Comparison of ENCODE assay signal across 8 cellular contexts in genomic region chr1:212609701-212610574, GRCh38. TPM values are rescaled to one million over a fixed set of nuclear protein-coding genes. Genes with fewer than 3 reads are reported as not detected.
A peak's percentile ranks its signal among the peaks of the same experiment; 100 is the strongest.
DNase-seq lines count a peak whose midpoint lies in the region; ATAC-seq and TF ChIP-seq lines count a peak whose summit lies in the region.

No MANE protein-coding gene starts in this region.

- intact Hi-C loops in CD14-positive monocyte (cut with micrococcal nuclease): loop anchor here (2.0 to 10.0 kb wide), 3 partner anchors 55 to 125 kb away; no protein-coding TSS in a partner anchor
- intact Hi-C loops in left lung (cut with DNase I): loop anchor here in 1 of 2 donors (5.0 kb wide), 1 partner anchor 133 kb away; no protein-coding TSS in a partner anchor
- intact Hi-C loops in transverse colon (cut with DNase I; ENCODE audit: low total_unique reads): loop anchor here (2.0 to 10.0 kb wide), 2 partner anchors 51 to 135 kb away; no protein-coding TSS in a partner anchor

- in situ Hi-C loops in transverse colon (cut with MboI; ENCODE audit: low pct_ligation_motif_present in 1 of 4, low pct_unique_long_range_greater_than_20kb in 1 of 4, low sequenced_read_pairs in 3 of 4): no loop called here

- peaks cover 61% of the 10 kb centered on the region for H3K4me1 Mint-ChIP-seq in CD14-positive monocyte
- H3K4me1 Mint-ChIP-seq in activated naive CD8-positive, alpha-beta T cell treated with anti-CD3 and anti-CD28 coated beads, Interleukin-2, amount 10 ng/mL, durations not matched to agents 7 days and 5 days: peaks cover 43% of the 10 kb centered on the region

- H3K27ac ChIP-seq in HEK293 (ENCODE audit: extremely low read depth, low read depth, low read length) (peak overlapping the region; percentile 30; the same call in 1 of the 2 replicates), left lung (peak overlapping the region; percentile 93 to 98), transverse colon (peak overlapping the region; percentile 96 to 99 (median 98))

- H3K36me3 ChIP-seq in HEK293 (ENCODE audit: control insufficient read depth in 2 of 2, insufficient read depth in 1 of 2, low read length in 2 of 2) (peaks cover 0 to 8% of the 10 kb centered on the region in 2 experiments; a peak in 1 of 3 replicates), left lung (peaks cover 0 to under 1% of the 10 kb centered on the region in 2 donors), transverse colon (no peaks in the 10 kb centered on the region)

- TF ChIP-seq EP300 in transverse colon (IDR thresholded peaks at IDR 0.05; ENCODE audit: low read depth): no peak

- POLR2A ChIA-PET in HEK293 (lab: Yijun Ruan, JAX): interaction anchor here (0.7 to 3.3 kb wide), 14 partner anchors 8 to 130 kb away, joined by 3 to 79 read pairs (median 12); no protein-coding TSS in a partner anchor
- POLR2A ChIA-PET in activated naive CD8-positive, alpha-beta T cell treated with anti-CD3 and anti-CD28 coated beads, Interleukin-2, amount 10 ng/mL, durations not matched to agents 7 days and 5 days (lab: Charles Lee): interaction anchor here (0.6 to 2.9 kb wide), 7 partner anchors 8 to 325 kb away, joined by 3 to 27 read pairs (median 6); no protein-coding TSS in a partner anchor

- H3K4me3 ChIP-seq in HEK293 (ENCODE audit: low read depth, low read length) (peak overlapping the region; percentile 82), left lung (peak overlapping the region; percentile 51 to 71), transverse colon (peak overlapping the region; percentile 61 to 87 (median 77))

- peak overlapping the region; percentile 95 to 97 for H3K4me3 Mint-ChIP-seq in CD14-positive monocyte
- H3K4me3 Mint-ChIP-seq in activated naive CD8-positive, alpha-beta T cell treated with anti-CD3 and anti-CD28 coated beads, Interleukin-2, amount 10 ng/mL, durations not matched to agents 7 days and 5 days: peak overlapping the region; percentile 87

- TF ChIP-seq POLR2A in transverse colon (IDR thresholded peaks at IDR 0.05): no peak

- H3K36me3 Mint-ChIP-seq in CD14-positive monocyte: peaks cover 17 to 34% of the 10 kb centered on the region in 2 donors
- H3K36me3 Mint-ChIP-seq in activated naive CD8-positive, alpha-beta T cell treated with anti-CD3 and anti-CD28 coated beads, Interleukin-2, amount 10 ng/mL, durations not matched to agents 7 days and 5 days: peaks cover 5% of the 10 kb centered on the region

- H3K27me3 ChIP-seq in left lung (peaks cover 12 to 60% of the 10 kb centered on the region in 2 donors), transverse colon (peaks cover 30% of the 10 kb centered on the region)

- H3K9me3 Mint-ChIP-seq in CD14-positive monocyte: peaks cover 0 to 25% (median 10%) of the 10 kb centered on the region in 7 donors
- no peaks in the 10 kb centered on the region for H3K9me3 Mint-ChIP-seq in activated naive CD8-positive, alpha-beta T cell treated with anti-CD3 and anti-CD28 coated beads, Interleukin-2, amount 10 ng/mL, durations not matched to agents 7 days and 5 days

- WGBS in transverse colon (ENCODE audit: low coverage in 1 of 2), 2 donors: 35 to 69% methylated on average over 5 to 14 of the region's 20 CpGs

- no peak for TF ChIP-seq CTCF in CD14-positive monocyte (IDR thresholded peaks at IDR 0.05)
- no peak for TF ChIP-seq CTCF in HEK293 (tag by site-specific recombination; IDR thresholded peaks at IDR 0.05)
- TF ChIP-seq CTCF in left lung (IDR thresholded peaks at IDR 0.05): no peak
- TF ChIP-seq CTCF in transverse colon (IDR thresholded peaks at IDR 0.05): no peak

- no peak for DNase-seq in CD14-positive monocyte (ENCODE audit: low spot score)
- no peak for DNase-seq in activated naive CD8-positive, alpha-beta T cell treated with anti-CD3 and anti-CD28 coated beads, Interleukin-2, amount 10 ng/mL, durations not matched to agents 7 days and 5 days
- DNase-seq in left lung: no peak
- DNase-seq in transverse colon: no peak
- no peak for DNase-seq in NCI-H2081 treated with DMSO at 0.1 percent for 48 hours (lab: John Stamatoyannopoulos, UW)
- DNase-seq in mesenteric fat pad (ENCODE audit: low spot score): no peak

- CTCF ChIA-PET in HEK293 (lab: Yijun Ruan, JAX): interaction anchor here (0.6 to 2.0 kb wide), 6 partner anchors 26 to 386 kb away, joined by 3 to 5 read pairs (median 4); no protein-coding TSS in a partner anchor

- no peaks in the 10 kb centered on the region for H3K9me3 ChIP-seq in HEK293 (ENCODE audit: control insufficient read depth, insufficient read depth, low read depth, low read length)
- no peaks in the 10 kb centered on the region for H3K9me3 ChIP-seq in left lung
- H3K9me3 ChIP-seq in transverse colon: no peaks in the 10 kb centered on the region

- H3K27ac Mint-ChIP-seq in CD14-positive monocyte: peak overlapping the region; percentile 14 to 98 (median 74)
- peak overlapping the region; percentile 61 for H3K27ac Mint-ChIP-seq in activated naive CD8-positive, alpha-beta T cell treated with anti-CD3 and anti-CD28 coated beads, Interleukin-2, amount 10 ng/mL, durations not matched to agents 7 days and 5 days

- H3K27me3 Mint-ChIP-seq in CD14-positive monocyte (ENCODE audit: low read depth in 3 of 3): peaks cover 57 to 68% (median 68%) of the 10 kb centered on the region in 3 donors
- peaks cover 26% of the 10 kb centered on the region for H3K27me3 Mint-ChIP-seq in activated naive CD8-positive, alpha-beta T cell treated with anti-CD3 and anti-CD28 coated beads, Interleukin-2, amount 10 ng/mL, durations not matched to agents 7 days and 5 days

- ATAC-seq in activated naive CD8-positive, alpha-beta T cell treated with anti-CD3 and anti-CD28 coated beads, Interleukin-2, amount 10 ng/mL, durations not matched to agents 7 days and 5 days (ENCODE audit: low read depth): no peak
- no peak for ATAC-seq in left lung
- ATAC-seq in GM21367 (IDR thresholded peaks at IDR 0.05; ENCODE audit: unreplicated experiment): no peak

- H3K4me1 ChIP-seq in HEK293 (ENCODE audit: control insufficient read depth, insufficient read depth, low read length) (peaks cover 14% of the 10 kb centered on the region), left lung (peaks cover 6 to 54% of the 10 kb centered on the region in 2 donors), transverse colon (peaks cover 0 to 37% (median 34%) of the 10 kb centered on the region in 4 donors)

TF ChIP-seq in HEK293, 187 proteins besides CTCF, POLR2A, EP300 and RAD21 (continues in another document):
- TF ChIP-seq ZNF518A (tag by site-specific recombination; conservative IDR thresholded peaks at IDR 0.05; ENCODE audit: low read depth) (no peak), ZBTB44 (tag by site-specific recombination; IDR thresholded peaks at IDR 0.05) (no peak), ZNF174 (tag by site-specific recombination; IDR thresholded peaks at IDR 0.05) (no peak), GLIS1 (tag by site-specific recombination; IDR thresholded peaks at IDR 0.05) (no peak), ZNF660 (tag by site-specific recombination; IDR thresholded peaks at IDR 0.05) (no peak), PRDM1 (tag by site-specific recombination; IDR thresholded peaks at IDR 0.05) (peak; percentile 68), ZEB2 (tag by site-specific recombination; IDR thresholded peaks at IDR 0.05) (peak; percentile 2; the same call in 1 of the 2 replicates)

RNA-seq across cellular contexts. Expression of gene ATF3, which starts 1.4 kb away (rescaled TPM):
- 10 to 100 TPM; 10.4 to 13.3 TPM for polyA plus RNA-seq in CD14-positive monocyte
- total RNA-seq in activated naive CD8-positive, alpha-beta T cell treated with anti-CD3 and anti-CD28 coated beads, Interleukin-2, amount 10 ng/mL, durations not matched to agents 7 days and 5 days: 10 to 100 TPM; 13.1 to 13.8 TPM
- total RNA-seq in left lung: 10 to 100 TPM; 14.0 to 57.7 TPM
- 10 to 100 TPM in 3 of 4 donors, 1 to 10 TPM in 1; 7.8 to 84.8 (median 46.1) TPM for total RNA-seq in transverse colon
- total RNA-seq in mesenteric fat pad: 113 TPM

Comparison
In these comparisons a context has a peak if more than half of its experiments do, and no peak if none do; other contexts are left out.
1. H3K27ac ChIP-seq: peak in every context shown above with its lines; median percentile 98 in transverse colon; 96 in left lung; 30 in HEK293.